ENCODE assay signal across 8 cellular contexts in genomic region chr6:47440722-47441121, GRCh38. TPM values are rescaled to one million over a fixed set of nuclear protein-coding genes. Genes with fewer than 3 reads are reported as not detected.
DNase-seq lines count a peak whose midpoint lies in the region; ATAC-seq and TF ChIP-seq lines count a peak whose summit lies in the region.

No MANE protein-coding gene starts in this region.

- no peak overlapping the region for H3K27ac ChIP-seq in endodermal cell (ENCODE audit: low read depth, low read length)
- H3K27ac ChIP-seq in CD8-positive, alpha-beta memory T cell (ENCODE audit: low read depth, low read length): no peak overlapping the region
- no peak overlapping the region for H3K27ac ChIP-seq in smooth muscle cell (ENCODE audit: low read depth)

- POLR2A ChIA-PET in CD8-positive, alpha-beta memory T cell (lab: Charles Lee): no interaction called here

- H3K27ac Mint-ChIP-seq in naive B cell (peak overlapping the region in 2 of 6 donors; percentile 9 to 74), endodermal cell (no peak overlapping the region)
- no peak overlapping the region for H3K27ac Mint-ChIP-seq in CD8-positive, alpha-beta memory T cell

- H3K27me3 ChIP-seq in endodermal cell (ENCODE audit: control insufficient read depth, insufficient read depth, low read length, poor library complexity, severe bottlenecking): no peaks in the 10 kb centered on the region
- H3K27me3 ChIP-seq in CD8-positive, alpha-beta memory T cell (ENCODE audit: insufficient read depth, low read length, poor library complexity, severe bottlenecking): no peaks in the 10 kb centered on the region
- no peaks in the 10 kb centered on the region for H3K27me3 ChIP-seq in smooth muscle cell (ENCODE audit: low read depth)

- H3K36me3 Mint-ChIP-seq in naive B cell (no peaks in the 10 kb centered on the region), endodermal cell (ENCODE audit: low read depth) (no peaks in the 10 kb centered on the region)
- no peaks in the 10 kb centered on the region for H3K36me3 Mint-ChIP-seq in CD8-positive, alpha-beta memory T cell

- H3K4me1 ChIP-seq in endodermal cell (ENCODE audit: control insufficient read depth, insufficient read depth, low read length) (no peaks in the 10 kb centered on the region), smooth muscle cell (ENCODE audit: low read depth) (no peaks in the 10 kb centered on the region)
- no peaks in the 10 kb centered on the region for H3K4me1 ChIP-seq in CD8-positive, alpha-beta memory T cell (ENCODE audit: insufficient read depth, low read length)

- no peak overlapping the region for H3K4me2 ChIP-seq in smooth muscle cell

- no peaks in the 10 kb centered on the region for H4K20me1 ChIP-seq in smooth muscle cell (ENCODE audit: low read depth)

- no peak overlapping the region for H3K9ac ChIP-seq in endodermal cell (ENCODE audit: extremely low read depth, low read length, poor library complexity, severe bottlenecking)
- no peak overlapping the region for H3K9ac ChIP-seq in smooth muscle cell (ENCODE audit: low read depth)

- H3K4me1 Mint-ChIP-seq in naive B cell: peaks cover 25 to 48% (median 36%) of the 10 kb centered on the region in 3 donors
- H3K4me1 Mint-ChIP-seq in endodermal cell: no peaks in the 10 kb centered on the region
- no peaks in the 10 kb centered on the region for H3K4me1 Mint-ChIP-seq in CD8-positive, alpha-beta memory T cell

- H3F3A ChIP-seq in smooth muscle cell (ENCODE audit: low read depth): no peaks in the 10 kb centered on the region

- TF ChIP-seq CTCF in endodermal cell (conservative IDR thresholded peaks at IDR 0.05) (no peak), smooth muscle cell (IDR thresholded peaks at IDR 0.05; ENCODE audit: borderline replicate concordance, insufficient read depth, poor library complexity, severe bottlenecking) (no peak)

- no peak overlapping the region for H2AFZ ChIP-seq in smooth muscle cell (ENCODE audit: low read depth)

- H3K36me3 ChIP-seq in endodermal cell (ENCODE audit: control insufficient read depth, insufficient read depth, low read length): no peaks in the 10 kb centered on the region
- H3K36me3 ChIP-seq in CD8-positive, alpha-beta memory T cell (ENCODE audit: insufficient read depth, low read length): no peaks in the 10 kb centered on the region
- H3K36me3 ChIP-seq in smooth muscle cell (ENCODE audit: low read depth): no peaks in the 10 kb centered on the region

- H3K27me3 Mint-ChIP-seq in naive B cell: no peaks in the 10 kb centered on the region
- H3K27me3 Mint-ChIP-seq in endodermal cell (ENCODE audit: insufficient read depth): no peaks in the 10 kb centered on the region
- peaks cover 0 to 5% of the 10 kb centered on the region in 2 donors for H3K27me3 Mint-ChIP-seq in CD8-positive, alpha-beta memory T cell

- H3K4me3 Mint-ChIP-seq in naive B cell (peak overlapping the region in 6 of 8 donors; percentile 14 to 73 (median 32)), endodermal cell (no peak overlapping the region)
- H3K4me3 Mint-ChIP-seq in CD8-positive, alpha-beta memory T cell: no peak overlapping the region

- ATAC-seq in GM18870 (IDR thresholded peaks at IDR 0.05; ENCODE audit: unreplicated experiment) (peak; percentile 60), HG02642 (IDR thresholded peaks at IDR 0.05; ENCODE audit: poor library complexity, unreplicated experiment) (peak; percentile 57), naive B cell (ENCODE audit: low read depth in 2 of 2) (peak; percentile 57 to 64)

- peak; percentile 89 for DNase-seq in NCI-H1048 (lab: John Stamatoyannopoulos, UW)
- peak; percentile 24 for DNase-seq in naive B cell
- no peak for DNase-seq in endodermal cell
- no peak for DNase-seq in CD8-positive, alpha-beta memory T cell
- no peak for DNase-seq in smooth muscle cell (lab: John Stamatoyannopoulos, UW; ENCODE audit: unreplicated experiment)
- no peak for DNase-seq in EL

- H3K79me2 ChIP-seq in smooth muscle cell (ENCODE audit: low read depth): no peaks in the 10 kb centered on the region

- H3K4me3 ChIP-seq in endodermal cell (ENCODE audit: low read length) (no peak overlapping the region), smooth muscle cell (no peak overlapping the region)
- no peak overlapping the region for H3K4me3 ChIP-seq in CD8-positive, alpha-beta memory T cell (ENCODE audit: low read length)

- 89 to 93% methylated on average over 3 of the region's 3 CpGs for WGBS in endodermal cell (ENCODE audit: insufficient coverage in 1 of 2, insufficient read length in 1 of 2), 2 experiments
- WGBS in smooth muscle cell (ENCODE audit: low lambda C conversion rate): 89% methylated on average over 3 of the region's 3 CpGs

- CTCF ChIA-PET in CD8-positive, alpha-beta memory T cell (lab: Charles Lee): no interaction called here

- H3K9me3 Mint-ChIP-seq in naive B cell (peaks cover 0 to 4% (median 0%) of the 10 kb centered on the region in 7 donors), endodermal cell (peaks cover 16% of the 10 kb centered on the region)
- peaks cover 0 to 5% (median 0%) of the 10 kb centered on the region in 5 donors for H3K9me3 Mint-ChIP-seq in CD8-positive, alpha-beta memory T cell

- H3K9me3 ChIP-seq in endodermal cell (ENCODE audit: control insufficient read depth, low read length): no peaks in the 10 kb centered on the region
- H3K9me3 ChIP-seq in CD8-positive, alpha-beta memory T cell (ENCODE audit: low read length): no peaks in the 10 kb centered on the region
- H3K9me3 ChIP-seq in smooth muscle cell (replicated peaks; ENCODE audit: low read depth): no peaks in the 10 kb centered on the region

RNA-seq across cellular contexts. Expression of gene CD2AP, which starts 36.9 kb away (rescaled TPM):
- polyA plus RNA-seq in naive B cell (ENCODE audit: low read depth in 6 of 6) (10 to 100 TPM in 2 of 6 donors, 1 to 10 TPM in 4; 5.6 to 11.7 (median 9.0) TPM), smooth muscle cell (7.4 and 15.5 TPM in 2 replicates)
- total RNA-seq in endodermal cell (10 to 100 TPM; 58.1 to 62.4 TPM), smooth muscle cell (33.4 and 37.2 TPM in 2 replicates)
- 16.2 TPM for polyA plus RNA-seq in endodermal cell (2013, experiment 1 of 2)
- polyA plus RNA-seq in endodermal cell (2013, experiment 2 of 2): 19.4 TPM
- total RNA-seq in CD8-positive, alpha-beta memory T cell: 10 to 100 TPM; 28.8 to 30.7 TPM
- 9.3 TPM for polyA plus RNA-seq in CD8-positive, alpha-beta memory T cell

Comparison
In these comparisons a context has a peak if more than half of its experiments do, and no peak if none do; other contexts are left out.
1. DNase-seq: peak in NCI-H1048 (single experiment) and naive B cell (single experiment); none in endodermal cell (single experiment), CD8-positive, alpha-beta memory T cell (0 of 5), smooth muscle cell (single experiment) and EL (single experiment).
2. H3K4me3 Mint-ChIP-seq: peak in naive B cell (6 of 8); none in endodermal cell (single experiment) and CD8-positive, alpha-beta memory T cell (0 of 7).
3. Peak in every context shown above with its lines, with median percentiles within 50 percentile points of each other: ATAC-seq.